ENCODE assay signal across 9 cellular contexts in genomic region chr11:31817054-31817620, GRCh38. TPM values are rescaled to one million over a fixed set of nuclear protein-coding genes. Genes with fewer than 3 reads are reported as not detected.
DNase-seq lines count a peak whose midpoint lies in the region.
"Had no signal": no experiment of that assay in that cellular context is flagged by ENCODE, and none has a peak within 500 bp of the region (broad histone marks: within the 10 kb centered on the region; RNA-seq: fewer than 3 reads in every experiment).

No MANE protein-coding gene starts in this region.

- peak; percentile 82 for DNase-seq in DMS114 treated with DMSO at 0.1 percent for 48 hours (lab: John Stamatoyannopoulos, UW; ENCODE audit: unreplicated experiment)
- no peak for DNase-seq in SW 1271 (lab: John Stamatoyannopoulos, UW)
- no peak for DNase-seq in NCI-H774 (lab: John Stamatoyannopoulos, UW)
- no peak for DNase-seq in mesenteric fat pad (ENCODE audit: low spot score)
- DNase-seq: activated effector memory CD4-positive, alpha-beta T cell treated with anti-CD3 and anti-CD28 coated beads, Interleukin-2, amount 50 U/mL, for 16 hours had no signal

- H3K9me3 ChIP-seq in HUES6 (ENCODE audit: control insufficient read depth, insufficient read depth, low read depth, low read length) (no peaks in the 10 kb centered on the region), neuron (ENCODE audit: low read length) (no peaks in the 10 kb centered on the region)
- H3K9me3 ChIP-seq: upper lobe of left lung had no signal

- peak overlapping the region; percentile 63 for H3K4me3 ChIP-seq in HUES6 (ENCODE audit: low read depth, low read length)
- peak overlapping the region; percentile 76 for H3K4me3 ChIP-seq in neuron (ENCODE audit: low read length)

- no peak overlapping the region for H3K9ac ChIP-seq in HUES6 (ENCODE audit: low read length)

- H3K27me3 ChIP-seq in HUES6 (ENCODE audit: control insufficient read depth, insufficient read depth, low read length) = peaks cover 100% of the 10 kb centered on the region
- H3K27me3 ChIP-seq in neuron (ENCODE audit: insufficient read depth, low read length) = peaks cover 21% of the 10 kb centered on the region

- H3K27ac ChIP-seq in HUES6 (ENCODE audit: low read depth, low read length) = no peak overlapping the region
- peak overlapping the region; percentile 14 for H3K27ac ChIP-seq in cingulate gyrus (ENCODE audit: low read depth, low read length)
- H3K27ac ChIP-seq: upper lobe of left lung had no signal

- peak overlapping the region; percentile 59 for H2AFZ ChIP-seq in neuron (ENCODE audit: low read depth, low read length)

- H3K36me3 ChIP-seq in HUES6 (ENCODE audit: control insufficient read depth, insufficient read depth, low read length) = no peaks in the 10 kb centered on the region
- H3K36me3 ChIP-seq in neuron (ENCODE audit: insufficient read depth, low read length) = no peaks in the 10 kb centered on the region
- H3K36me3 ChIP-seq: upper lobe of left lung had no signal

- H3K4me1 ChIP-seq in HUES6 (ENCODE audit: control insufficient read depth, insufficient read depth, low read length) (peaks cover 63% of the 10 kb centered on the region), neuron (ENCODE audit: insufficient read depth, low read length) (peaks cover 50% of the 10 kb centered on the region)

RNA-seq across cellular contexts. Expression of gene PAX6, which starts 6.0 kb away (rescaled TPM):
- total RNA-seq in mesenteric fat pad = 0.32 TPM
- total RNA-seq: upper lobe of left lung had no signal
